Comparison of ENCODE assay signal across 8 cellular contexts in the genomic region with DNA sequence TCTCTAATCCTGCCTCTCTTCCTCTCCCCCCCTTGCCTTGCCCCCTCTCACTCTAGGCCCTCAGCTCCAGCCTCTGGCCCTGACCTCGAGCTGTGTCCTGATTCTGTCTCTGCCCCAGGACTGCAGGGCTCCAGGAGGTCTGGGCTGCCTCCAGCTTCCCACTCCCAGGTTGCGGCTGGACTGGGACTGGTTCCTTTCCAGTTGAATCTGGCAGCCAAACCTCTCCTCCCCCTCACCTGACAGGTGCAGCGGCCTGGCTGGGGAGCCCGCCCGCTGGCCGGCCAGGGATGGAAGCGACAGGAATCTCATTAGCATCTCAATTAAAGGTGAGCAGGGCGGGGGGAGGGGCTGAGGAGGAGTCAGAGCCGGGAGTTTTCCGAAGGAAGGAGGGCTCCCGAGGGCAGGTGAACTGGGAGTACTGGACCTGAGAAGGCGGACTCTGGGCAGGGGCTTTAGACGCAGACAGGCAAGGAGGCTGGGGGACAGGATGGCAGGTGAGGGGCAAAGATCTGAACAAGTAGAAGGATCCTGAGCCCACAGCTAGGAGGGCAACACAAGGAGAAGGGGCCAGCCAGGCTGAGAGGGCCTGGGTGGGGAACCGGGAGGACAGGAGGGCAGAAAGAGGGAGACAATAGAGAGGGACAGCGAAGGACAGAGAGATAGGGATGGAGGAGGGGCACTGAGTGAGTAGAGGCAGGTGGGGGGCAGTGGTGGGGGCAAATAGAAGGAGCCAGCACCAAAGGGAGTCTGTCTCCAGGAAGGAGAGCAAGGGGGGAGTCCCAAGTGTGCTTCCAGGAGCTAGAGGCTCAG. TPM values are rescaled to one million over a fixed set of nuclear protein-coding genes. Genes with fewer than 3 reads are reported as not detected.
DNase-seq lines count a peak whose midpoint lies in the region; ATAC-seq lines count a peak whose summit lies in the region.
"Had no signal": no experiment of that assay in that cellular context is flagged by ENCODE, and none has a peak within 500 bp of the region (broad histone marks: within the 10 kb centered on the region; RNA-seq: fewer than 3 reads in every experiment).

A gene (minus strand): TSS at position 295 of the 810 bp plus-strand sequence. CDS start 780 bp downstream, outside the sequence.

- H3K9me3 ChIP-seq in KOPT-K1 (ENCODE audit: insufficient read depth, low read length, poor library complexity, severe bottlenecking) = no peaks in the 10 kb centered on the region
- H3K9me3 ChIP-seq in SJSA1 (replicated peaks) = no peaks in the 10 kb centered on the region
- no peaks in the 10 kb centered on the region for H3K9me3 ChIP-seq in iPS-20b (ENCODE audit: insufficient read depth, low read depth, low read length)

- peak within 1 kb of the TSS; percentile 61 for H3K27ac ChIP-seq in KOPT-K1 (ENCODE audit: low read depth, low read length, poor library complexity, severe bottlenecking)
- H3K27ac ChIP-seq in SJSA1 = peak within 1 kb of the TSS; percentile 43
- peak within 1 kb of the TSS; percentile 99 for H3K27ac ChIP-seq in iPS-20b (ENCODE audit: low read length)
- H3K27ac ChIP-seq: cardiac muscle cell had no signal

- no peaks in the 10 kb centered on the region for H3K36me3 ChIP-seq in KOPT-K1 (ENCODE audit: insufficient read depth, low read length)
- no peaks in the 10 kb centered on the region for H3K36me3 ChIP-seq in SJSA1
- no peaks in the 10 kb centered on the region for H3K36me3 ChIP-seq in iPS-20b (ENCODE audit: insufficient read depth, low read depth, low read length)
- H3K36me3 ChIP-seq: cardiac muscle cell had no signal

- no peak within 1 kb of the TSS for H3K4me3 ChIP-seq in SJSA1
- peak within 1 kb of the TSS; percentile 91 for H3K4me3 ChIP-seq in iPS-20b (ENCODE audit: low read length)
- H3K4me3 ChIP-seq: cardiac muscle cell had no signal

- peaks cover 55% of the 10 kb centered on the region for H3K4me1 Mint-ChIP-seq in stimulated activated effector memory CD8-positive, alpha-beta T cell treated with anti-CD3 and anti-CD28 coated beads, Interleukin-12 subunit alpha, Interleukin-12 subunit beta, amount 100 ng/mL, for 72 hours

- H3K4me1 ChIP-seq in SJSA1 (replicated peaks) (peaks cover 47% of the 10 kb centered on the region), iPS-20b (ENCODE audit: insufficient read depth, low read length) (peaks cover 47% of the 10 kb centered on the region)

- peak within 1 kb of the TSS; percentile 96 for H3K9ac ChIP-seq in iPS-20b (ENCODE audit: low read depth, low read length)

- peak within 1 kb of the TSS; percentile 62 for H3K4me3 Mint-ChIP-seq in stimulated activated effector memory CD8-positive, alpha-beta T cell treated with anti-CD3 and anti-CD28 coated beads, Interleukin-12 subunit alpha, Interleukin-12 subunit beta, amount 100 ng/mL, for 72 hours

- no peaks in the 10 kb centered on the region for H3K9me3 Mint-ChIP-seq in stimulated activated effector memory CD8-positive, alpha-beta T cell treated with anti-CD3 and anti-CD28 coated beads, Interleukin-12 subunit alpha, Interleukin-12 subunit beta, amount 100 ng/mL, for 72 hours

- no peaks in the 10 kb centered on the region for H3K27me3 ChIP-seq in SJSA1 (replicated peaks)
- no peaks in the 10 kb centered on the region for H3K27me3 ChIP-seq in iPS-20b (ENCODE audit: insufficient read depth, low read length)

- ATAC-seq in stimulated activated effector memory CD8-positive, alpha-beta T cell treated with anti-CD3 and anti-CD28 coated beads, Interleukin-12 subunit alpha, Interleukin-12 subunit beta, amount 100 ng/mL, for 72 hours = no peak

- peaks cover 4% of the 10 kb centered on the region for H3K36me3 Mint-ChIP-seq in stimulated activated effector memory CD8-positive, alpha-beta T cell treated with anti-CD3 and anti-CD28 coated beads, Interleukin-12 subunit alpha, Interleukin-12 subunit beta, amount 100 ng/mL, for 72 hours

- DNase-seq in SJSA1 (ENCODE audit: low read depth in 1 of 2, low spot score in 2 of 2) (peak in 1 of 2 experiments; percentile 42), NCI-H2227 (lab: John Stamatoyannopoulos, UW; ENCODE audit: unreplicated experiment) (no peak), NCI-H1436 (lab: John Stamatoyannopoulos, UW) (no peak), SK-N-DZ (ENCODE audit: low spot score) (no peak)
- DNase-seq in stimulated activated effector memory CD8-positive, alpha-beta T cell treated with anti-CD3 and anti-CD28 coated beads, Interleukin-12 subunit alpha, Interleukin-12 subunit beta, amount 100 ng/mL, for 72 hours (ENCODE audit: low spot score in 2 of 2) = no peak

- H3K27ac Mint-ChIP-seq in stimulated activated effector memory CD8-positive, alpha-beta T cell treated with anti-CD3 and anti-CD28 coated beads, Interleukin-12 subunit alpha, Interleukin-12 subunit beta, amount 100 ng/mL, for 72 hours = peak within 1 kb of the TSS; percentile 83

RNA-seq across cellular contexts. Expression of the gene that starts here (rescaled TPM):
- 0.18 and 4.7 TPM in 2 replicates for total RNA-seq in SJSA1 (2014; rRNA removed; shearing (Covaris generic))
- polyA plus RNA-seq in SK-N-DZ (2014; cell fraction: cytosol; rRNA removed) = not detected in 2 replicates
- polyA plus RNA-seq in SK-N-DZ (2014; cell fraction: nucleus; rRNA removed) = not detected in 2 replicates
- polyA plus RNA-seq: cardiac muscle cell had no signal

Comparison
In these comparisons a context has a peak if more than half of its experiments do, and no peak if none do; other contexts are left out.
1. H3K27ac ChIP-seq: peak in every context shown above with its lines; median percentile 99 in iPS-20b; 61 in KOPT-K1; 43 in SJSA1.